In genomic region chr5:178271726-178272479, GRCh38 we compare ENCODE assay signal across 28 cellular contexts.
"Had no signal": no experiment of that assay in that cellular context is flagged by ENCODE, and none has a peak within 500 bp of the region (broad histone marks: within the 10 kb centered on the region; RNA-seq: fewer than 3 reads in every experiment).

No MANE protein-coding gene starts in this region.

- H3K27ac ChIP-seq: brain microvascular endothelial cell, cardiac muscle cell, Peyer's patch, RWPE1 had no signal

- H3K36me3 ChIP-seq: brain microvascular endothelial cell, cardiac muscle cell, Peyer's patch had no signal

- H3K4me3 ChIP-seq: cardiac muscle cell, Peyer's patch had no signal

- DNase-seq: activated B cell treated with CpG ODN at 0.5 μM for 24 hours; activated CD4-positive, alpha-beta memory T cell treated with anti-CD3 and anti-CD28 coated beads, Interleukin-2, amount 10 ng/mL, durations not matched to agents 7 days and 5 days; activated CD4-positive, alpha-beta T cell treated with anti-CD3 and anti-CD28 coated beads for 1 hour; activated CD4-positive, alpha-beta T cell treated with anti-CD3 and anti-CD28 coated beads, Interleukin-2, amount 50 U/mL, for 1 hour; activated gamma-delta T cell treated with Interleukin-2 at 50 U/mL for 16 hours; activated naive CD4-positive, alpha-beta T cell treated with anti-CD3 and anti-CD28 coated beads, Interleukin-2, amount 10 ng/mL, durations not matched to agents 7 days and 5 days; activated naive CD8-positive, alpha-beta T cell treated with anti-CD3 and anti-CD28 coated beads for 36 hours; activated T-cell treated with anti-CD3 and anti-CD28 coated beads for 4 hours; activated T-cell treated with anti-CD3 and anti-CD28 coated beads, Interleukin-2, amount 50 U/mL, for 72 hours; brain microvascular endothelial cell; IMR-90; KG1; NCI-H1048; NCI-H146; NCI-H187 treated with DMSO at 0.1 percent for 48 hours; NCI-H2081 treated with DMSO at 0.1 percent for 48 hours; NCI-H446 treated with DMSO at 0.1 percent for 48 hours; NCI-H524 treated with DMSO at 0.1 percent for 48 hours; NCI-H748 treated with DMSO at 0.1 percent for 48 hours; NK-92 treated with Interleukin-12 subunit alpha and Interleukin-12 subunit beta, amount 100 ng/mL, for 24 hours; OCI-M1; Peyer's patch; SHP77 treated with DMSO at 0.1 percent for 48 hours; T-helper 9 cell had no signal

- H3K36me3 Mint-ChIP-seq: activated naive CD4-positive, alpha-beta T cell treated with anti-CD3 and anti-CD28 coated beads, Interleukin-2, amount 10 ng/mL, durations not matched to agents 7 days and 5 days; activated naive CD8-positive, alpha-beta T cell treated with anti-CD3 and anti-CD28 coated beads for 36 hours had no signal

- H3K4me1 ChIP-seq: Peyer's patch had no signal

- H3K4me1 Mint-ChIP-seq: activated B cell treated with CpG ODN at 0.5 μM for 24 hours; activated CD4-positive, alpha-beta memory T cell treated with anti-CD3 and anti-CD28 coated beads, Interleukin-2, amount 10 ng/mL, durations not matched to agents 7 days and 5 days; activated naive CD4-positive, alpha-beta T cell treated with anti-CD3 and anti-CD28 coated beads, Interleukin-2, amount 10 ng/mL, durations not matched to agents 7 days and 5 days; activated naive CD8-positive, alpha-beta T cell treated with anti-CD3 and anti-CD28 coated beads for 36 hours had no signal

- H3K27me3 ChIP-seq: brain microvascular endothelial cell, cardiac muscle cell, Peyer's patch had no signal

- ATAC-seq: activated T-cell treated with anti-CD3 and anti-CD28 coated beads, Interleukin-2, amount 50 U/mL, for 72 hours had no signal

- H3K27me3 Mint-ChIP-seq: activated CD4-positive, alpha-beta memory T cell treated with anti-CD3 and anti-CD28 coated beads, Interleukin-2, amount 10 ng/mL, durations not matched to agents 7 days and 5 days; activated naive CD8-positive, alpha-beta T cell treated with anti-CD3 and anti-CD28 coated beads for 36 hours had no signal

- H3K27ac Mint-ChIP-seq: activated B cell treated with CpG ODN at 0.5 μM for 24 hours; activated CD4-positive, alpha-beta memory T cell treated with anti-CD3 and anti-CD28 coated beads, Interleukin-2, amount 10 ng/mL, durations not matched to agents 7 days and 5 days; activated naive CD4-positive, alpha-beta T cell treated with anti-CD3 and anti-CD28 coated beads, Interleukin-2, amount 10 ng/mL, durations not matched to agents 7 days and 5 days; activated naive CD8-positive, alpha-beta T cell treated with anti-CD3 and anti-CD28 coated beads for 36 hours; activated T-cell treated with anti-CD3 and anti-CD28 coated beads, Interleukin-2, amount 50 U/mL, for 72 hours; activated T-helper 2 cell treated with anti-CD3 and anti-CD28 coated beads, Interferon-gamma antibody, Interleukin-2, Interleukin-4, amounts not matched to agents 10 μg/mL and 5 μg/mL and 100 μg/mL, durations not matched to agents 14 hours and 24 hours and 36 hours; T-helper 1 cell treated with Interleukin-12 subunit alpha and Interleukin-12 subunit beta and Interleukin-4 antibody, amounts not matched to agents 30 μg/mL and 1 μg/mL, for 36 hours had no signal

- H3K4me3 Mint-ChIP-seq: activated B cell treated with CpG ODN at 0.5 μM for 24 hours; activated CD4-positive, alpha-beta memory T cell treated with anti-CD3 and anti-CD28 coated beads, Interleukin-2, amount 10 ng/mL, durations not matched to agents 7 days and 5 days; activated naive CD4-positive, alpha-beta T cell treated with anti-CD3 and anti-CD28 coated beads, Interleukin-2, amount 10 ng/mL, durations not matched to agents 7 days and 5 days; activated naive CD8-positive, alpha-beta T cell treated with anti-CD3 and anti-CD28 coated beads for 36 hours; activated T-cell treated with anti-CD3 and anti-CD28 coated beads, Interleukin-2, amount 50 U/mL, for 72 hours; T-helper 1 cell treated with Interleukin-12 subunit alpha and Interleukin-12 subunit beta and Interleukin-4 antibody, amounts not matched to agents 30 μg/mL and 1 μg/mL, for 36 hours had no signal

- H3K9me3 ChIP-seq: Peyer's patch had no signal

- H3K9me3 Mint-ChIP-seq: activated CD4-positive, alpha-beta memory T cell treated with anti-CD3 and anti-CD28 coated beads, Interleukin-2, amount 10 ng/mL, durations not matched to agents 7 days and 5 days; activated naive CD8-positive, alpha-beta T cell treated with anti-CD3 and anti-CD28 coated beads for 36 hours; activated T-cell treated with anti-CD3 and anti-CD28 coated beads, Interleukin-2, amount 50 U/mL, for 72 hours; activated T-helper 2 cell treated with anti-CD3 and anti-CD28 coated beads, Interferon-gamma antibody, Interleukin-2, Interleukin-4, amounts not matched to agents 10 μg/mL and 5 μg/mL and 100 μg/mL, durations not matched to agents 14 hours and 24 hours and 36 hours; T-helper 1 cell treated with Interleukin-12 subunit alpha and Interleukin-12 subunit beta and Interleukin-4 antibody, amounts not matched to agents 30 μg/mL and 1 μg/mL, for 36 hours had no signal
